21 cellular contexts compared by ENCODE assay signal in genomic region chr6:130907687-130908086, GRCh38.
"Had no signal": no experiment of that assay in that cellular context is flagged by ENCODE, and none has a peak within 500 bp of the region (broad histone marks: within the 10 kb centered on the region; RNA-seq: fewer than 3 reads in every experiment).

No MANE protein-coding gene starts in this region.

- DNase-seq: activated CD4-positive, alpha-beta T cell treated with anti-CD3 and anti-CD28 coated beads, Interleukin-2, amount 10 ng/mL, durations not matched to agents 7 days and 5 days; activated CD4-positive, CD25-positive, alpha-beta regulatory T cell; activated CD8-positive, alpha-beta memory T cell treated with anti-CD3 and anti-CD28 coated beads for 24 hours; activated effector memory CD4-positive, alpha-beta T cell treated with anti-CD3 and anti-CD28 coated beads, Interleukin-2, amount 50 U/mL, for 16 hours; activated naive CD4-positive, alpha-beta T cell treated with anti-CD3 and anti-CD28 coated beads, Interleukin-2, amount 50 U/mL, for 16 hours; activated T-cell treated with anti-CD3 and anti-CD28 coated beads, Interleukin-2, amount 50 U/mL, for 72 hours; aorta; cortex of kidney; heart left ventricle; left ventricle myocardium superior; naive thymus-derived CD8-positive, alpha-beta T cell; stimulated activated CD4-positive, alpha-beta T cell treated with anti-CD3 and anti-CD28 coated beads, Interleukin-4, amount 100 ng/mL, for 24 hours; T-helper 1 cell; T-helper 9 cell; thyroid gland; uterus had no signal

- H3K4me3 Mint-ChIP-seq: activated CD4-positive, alpha-beta T cell treated with anti-CD3 and anti-CD28 coated beads, Interleukin-2, amount 10 ng/mL, durations not matched to agents 7 days and 5 days; activated T-cell treated with anti-CD3 and anti-CD28 coated beads, Interleukin-2, amount 50 U/mL, for 72 hours; central memory CD8-positive, alpha-beta T cell; memory B cell; naive thymus-derived CD8-positive, alpha-beta T cell; stimulated activated effector memory CD8-positive, alpha-beta T cell treated with anti-CD3 and anti-CD28 coated beads, Interleukin-12 subunit alpha, Interleukin-12 subunit beta, amount 100 ng/mL, for 72 hours had no signal

- ATAC-seq: esophagus mucosa; gastroesophageal sphincter; heart left ventricle; left ventricle myocardium superior; naive thymus-derived CD8-positive, alpha-beta T cell had no signal

- H3K36me3 Mint-ChIP-seq: stimulated activated effector memory CD8-positive, alpha-beta T cell treated with anti-CD3 and anti-CD28 coated beads, Interleukin-12 subunit alpha, Interleukin-12 subunit beta, amount 100 ng/mL, for 72 hours had no signal

- H3K27ac Mint-ChIP-seq: activated CD4-positive, alpha-beta T cell treated with anti-CD3 and anti-CD28 coated beads, Interleukin-2, amount 10 ng/mL, durations not matched to agents 7 days and 5 days; activated T-cell treated with anti-CD3 and anti-CD28 coated beads, Interleukin-2, amount 50 U/mL, for 72 hours; memory B cell; naive thymus-derived CD8-positive, alpha-beta T cell; stimulated activated effector memory CD8-positive, alpha-beta T cell treated with anti-CD3 and anti-CD28 coated beads, Interleukin-12 subunit alpha, Interleukin-12 subunit beta, amount 100 ng/mL, for 72 hours had no signal

- H3K9me3 Mint-ChIP-seq: activated T-cell treated with anti-CD3 and anti-CD28 coated beads, Interleukin-2, amount 50 U/mL, for 72 hours; central memory CD8-positive, alpha-beta T cell; stimulated activated effector memory CD8-positive, alpha-beta T cell treated with anti-CD3 and anti-CD28 coated beads, Interleukin-12 subunit alpha, Interleukin-12 subunit beta, amount 100 ng/mL, for 72 hours had no signal

- H3K27me3 Mint-ChIP-seq: activated CD4-positive, alpha-beta T cell treated with anti-CD3 and anti-CD28 coated beads, Interleukin-2, amount 10 ng/mL, durations not matched to agents 7 days and 5 days; central memory CD8-positive, alpha-beta T cell; memory B cell; naive thymus-derived CD8-positive, alpha-beta T cell had no signal

- H3K4me1 Mint-ChIP-seq: central memory CD8-positive, alpha-beta T cell had no signal
